ENCODE assay signal across 16 cellular contexts in the genomic region with DNA sequence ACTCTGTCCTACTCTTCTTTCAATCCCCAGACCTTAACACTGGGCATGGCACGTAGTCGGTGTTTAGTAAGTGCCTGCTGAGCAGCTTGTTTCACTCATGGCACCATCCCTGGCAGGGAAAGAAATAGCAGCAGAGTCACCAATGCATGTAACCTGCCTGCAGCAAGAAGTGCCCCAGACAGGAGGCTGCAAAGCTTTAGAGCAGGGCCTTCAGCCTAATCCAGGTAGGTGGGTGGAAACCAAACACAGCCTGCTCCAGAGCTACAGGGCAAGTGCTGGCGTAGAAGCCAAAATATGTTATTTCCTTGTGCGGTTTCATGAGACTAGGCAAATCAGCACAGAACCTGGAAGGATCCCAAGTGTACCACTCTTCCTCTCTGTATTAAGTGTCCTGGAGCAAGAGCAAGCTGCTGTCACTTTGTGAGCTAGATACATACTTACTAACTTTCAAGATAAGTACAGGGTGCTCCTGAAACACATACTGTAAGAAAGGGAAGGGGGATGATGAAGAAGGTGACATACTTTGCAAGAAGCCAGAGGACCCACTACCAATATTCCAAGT. TPM values are rescaled to one million over a fixed set of nuclear protein-coding genes. Genes with fewer than 3 reads are reported as not detected.
DNase-seq lines count a peak whose midpoint lies in the region; ATAC-seq, FAIRE-seq and TF ChIP-seq lines count a peak whose summit lies in the region.
"Had no signal": no experiment of that assay in that cellular context is flagged by ENCODE, and none has a peak within 500 bp of the region (broad histone marks: within the 10 kb centered on the region; RNA-seq: fewer than 3 reads in every experiment).

No MANE protein-coding gene starts in this region.

- FAIRE-seq in pancreas (lab: Jason Lieb, UNC) = no peak

- no peak overlapping the region for H3K27ac Mint-ChIP-seq in activated CD4-positive, alpha-beta T cell treated with anti-CD3 and anti-CD28 coated beads, Interleukin-2, amount 10 ng/mL, durations not matched to agents 24 days and 14 days
- H3K27ac Mint-ChIP-seq: B cell had no signal

- H3K4me1 Mint-ChIP-seq in activated CD4-positive, alpha-beta T cell treated with anti-CD3 and anti-CD28 coated beads, Interleukin-2, amount 10 ng/mL, durations not matched to agents 24 days and 14 days = peaks cover 6% of the 10 kb centered on the region

- ATAC-seq in esophagus mucosa (peak; percentile 76), pancreas (peak in 3 of 4 donors; percentile 17 to 48 (median 38))
- ATAC-seq: PC-3 had no signal

- H3K27me3 ChIP-seq in SJCRH30 (no peaks in the 10 kb centered on the region), pancreas (no peaks in the 10 kb centered on the region)

- H3K36me3 Mint-ChIP-seq in activated CD4-positive, alpha-beta T cell treated with anti-CD3 and anti-CD28 coated beads, Interleukin-2, amount 10 ng/mL, durations not matched to agents 24 days and 14 days (ENCODE audit: low read depth) = no peaks in the 10 kb centered on the region

- H3K9me3 ChIP-seq in SJCRH30 (replicated peaks) (no peaks in the 10 kb centered on the region), pancreas (no peaks in the 10 kb centered on the region)

- H3K36me3 ChIP-seq in SJCRH30 (no peaks in the 10 kb centered on the region), pancreas (no peaks in the 10 kb centered on the region)

- H3K4me3 Mint-ChIP-seq in activated CD4-positive, alpha-beta T cell treated with anti-CD3 and anti-CD28 coated beads, Interleukin-2, amount 10 ng/mL, durations not matched to agents 24 days and 14 days = no peak overlapping the region
- H3K4me3 Mint-ChIP-seq: B cell had no signal

- H3K4me3 ChIP-seq in SJCRH30 = no peak overlapping the region
- no peak overlapping the region for H3K4me3 ChIP-seq in pancreas

- whole genome bisulfite sequencing in pancreas, 2 donors = 72 to 77% methylated on average over 4 of the region's 4 CpGs

- H3K27me3 Mint-ChIP-seq in activated CD4-positive, alpha-beta T cell treated with anti-CD3 and anti-CD28 coated beads, Interleukin-2, amount 10 ng/mL, durations not matched to agents 24 days and 14 days = peaks cover 41% of the 10 kb centered on the region

- H3K27ac ChIP-seq in SJCRH30 (peak overlapping the region; percentile 62), pancreas (peak overlapping the region in 2 of 4 donors; percentile 33 to 35)

- peak; percentile 43 for DNase-seq in activated CD4-positive, alpha-beta T cell treated with anti-CD3 and anti-CD28 coated beads, Interleukin-2, amount 10 ng/mL, durations not matched to agents 24 days and 14 days
- DNase-seq in activated CD4-positive, alpha-beta T cell treated with anti-CD3 and anti-CD28 coated beads for 4 hours = no peak
- DNase-seq in SJCRH30 (no peak), pancreas (no peak), GOT3 (lab: John Stamatoyannopoulos, UW) (no peak), T-helper 2 cell (no peak), NOMO-1 treated with dmso at 0.1 percent for 144 hours (lab: John Stamatoyannopoulos, UW; ENCODE audit: unreplicated experiment) (no peak)
- DNase-seq: COR-L47, GF-D8, NCI-H1694 treated with DMSO at 0.1 percent for 48 hours, NCI-H226, PC-3, RPMI8226 had no signal

- H3K9me3 Mint-ChIP-seq in activated CD4-positive, alpha-beta T cell treated with anti-CD3 and anti-CD28 coated beads, Interleukin-2, amount 10 ng/mL, durations not matched to agents 24 days and 14 days = no peaks in the 10 kb centered on the region

- TF ChIP-seq CTCF in pancreas (IDR thresholded peaks at IDR 0.05) = no peak

- intact Hi-C loops in activated CD4-positive, alpha-beta T cell treated with anti-CD3 and anti-CD28 coated beads, Interleukin-2, amount 10 ng/mL, durations not matched to agents 24 days and 14 days (cut with micrococcal nuclease) = no loop called here
- intact Hi-C loops in pancreas (cut with DNase I) = no loop called here

- H3K4me1 ChIP-seq in SJCRH30 = peaks cover 27% of the 10 kb centered on the region
- H3K4me1 ChIP-seq in pancreas = no peaks in the 10 kb centered on the region

RNA-seq across cellular contexts. Expression of a gene that starts 5.5 kb away (rescaled TPM):
- not detected in 2 replicates for total RNA-seq in activated CD4-positive, alpha-beta T cell treated with anti-CD3 and anti-CD28 coated beads, Interleukin-2, amount 10 ng/mL, durations not matched to agents 24 days and 14 days
- total RNA-seq in SJCRH30 (2014; rRNA removed; shearing (Covaris generic)) = 23.0 and 23.4 TPM in 2 replicates
- total RNA-seq in esophagus mucosa (5.2 TPM), pancreas (10 to 100 TPM; 20.4 to 51.6 (median 22.2) TPM)
- 10 to 100 TPM; 19.7 to 31.3 TPM for polyA plus RNA-seq in pancreas
- total RNA-seq: B cell, H4, PC-3 had no signal
